8 cellular contexts compared by ENCODE assay signal in the genomic region with DNA sequence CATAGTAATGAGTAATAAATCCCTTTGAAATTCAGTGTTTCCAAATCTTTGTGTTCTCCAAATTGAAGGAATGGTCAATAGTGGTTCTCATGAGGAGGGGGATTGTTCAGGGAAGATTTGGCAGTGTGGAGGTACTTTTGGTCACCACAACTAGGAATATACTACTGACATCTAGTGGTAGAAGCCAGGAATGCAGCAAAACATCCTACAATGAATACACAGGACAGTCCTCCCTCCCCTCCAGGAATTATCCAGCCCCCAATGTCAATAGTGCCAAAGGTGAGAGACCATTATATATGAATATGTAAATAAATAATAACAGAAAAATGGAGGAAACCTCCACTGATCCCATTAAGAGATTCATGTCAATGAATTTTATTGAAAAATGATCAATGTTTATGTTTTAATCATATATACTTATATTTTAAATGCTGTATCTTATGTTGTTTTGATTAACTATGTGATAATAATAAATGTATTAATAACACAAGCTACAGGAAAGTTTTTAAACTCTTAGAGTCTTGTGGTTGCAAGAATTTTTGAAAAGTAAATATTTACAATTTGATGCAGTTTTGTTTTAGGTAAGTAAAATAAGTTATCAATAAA. TPM values are rescaled to one million over a fixed set of nuclear protein-coding genes. Genes with fewer than 3 reads are reported as not detected.
DNase-seq lines count a peak whose midpoint lies in the region; ATAC-seq, FAIRE-seq and TF ChIP-seq lines count a peak whose summit lies in the region.

No MANE protein-coding gene starts in this region.

- no peak overlapping the region for H3K4me3 Mint-ChIP-seq in neural progenitor cell

- no TSS peak for BruUV-seq in endothelial cell of umbilical vein (replicated peaks; lab: Mats Ljungman, UMichigan)

- H3F3A ChIP-seq in neural progenitor cell (ENCODE audit: low read depth): no peaks in the 10 kb centered on the region

- H2AFZ ChIP-seq in endothelial cell of umbilical vein (ENCODE audit: low read depth, low read length) (no peak overlapping the region), neural progenitor cell (replicated peaks) (no peak overlapping the region)

- H3K4me3 ChIP-seq in AG09309 (ENCODE audit: control insufficient read depth, low read depth, low read length): no peak overlapping the region
- no peak overlapping the region for H3K4me3 ChIP-seq in Peyer's patch
- H3K4me3 ChIP-seq in endothelial cell of umbilical vein (replicated peaks in 1 of 3; ENCODE audit: insufficient read depth in 1 of 3, low read depth in 1 of 3, low read length in 3 of 3): no peak overlapping the region
- H3K4me3 ChIP-seq in neural progenitor cell: no peak overlapping the region

- no peak overlapping the region for H3K4me2 ChIP-seq in endothelial cell of umbilical vein (ENCODE audit: insufficient read depth, low read length)
- H3K4me2 ChIP-seq in neural progenitor cell: no peak overlapping the region

- H3K4me1 Mint-ChIP-seq in neural progenitor cell: no peaks in the 10 kb centered on the region

- POLR2A ChIA-PET in endothelial cell of umbilical vein (lab: Charles Lee): no interaction called here

- H3K27me3 ChIP-seq in Peyer's patch: no peaks in the 10 kb centered on the region
- no peaks in the 10 kb centered on the region for H3K27me3 ChIP-seq in endothelial cell of umbilical vein (ENCODE audit: control insufficient read depth in 2 of 2, insufficient read depth in 2 of 2, low read length in 2 of 2)
- no peaks in the 10 kb centered on the region for H3K27me3 ChIP-seq in neural progenitor cell

- no peaks in the 10 kb centered on the region for H3K9me1 ChIP-seq in endothelial cell of umbilical vein (replicated peaks; ENCODE audit: control insufficient read depth, extremely low read depth, insufficient read depth, low read length)

- no peaks in the 10 kb centered on the region for H3K79me2 ChIP-seq in endothelial cell of umbilical vein (ENCODE audit: control insufficient read depth, insufficient read depth, low read length)
- H3K79me2 ChIP-seq in neural progenitor cell (ENCODE audit: low read depth): no peaks in the 10 kb centered on the region

- H4K20me1 ChIP-seq in endothelial cell of umbilical vein (replicated peaks; ENCODE audit: control insufficient read depth, extremely low read depth, insufficient read depth, low read length): no peaks in the 10 kb centered on the region
- H4K20me1 ChIP-seq in neural progenitor cell (ENCODE audit: low read depth): no peaks in the 10 kb centered on the region

- dilution Hi-C loops in endothelial cell of umbilical vein (cut with MboI; ENCODE audit: extremely low pct_ligation_motif_present, low sequenced_read_pairs): no loop called here

- CTCF ChIA-PET in endothelial cell of umbilical vein (lab: Charles Lee): interaction anchor here (0.9 to 1.2 kb wide), 2 partner anchors 65 to 71 kb away, joined by 3 to 5 read pairs; no protein-coding TSS in a partner anchor

- no peak for ATAC-seq in GM21423 (IDR thresholded peaks at IDR 0.05; ENCODE audit: unreplicated experiment)

- H3K36me3 Mint-ChIP-seq in neural progenitor cell: no peaks in the 10 kb centered on the region

- TF ChIP-seq POLR2A in Peyer's patch (IDR thresholded peaks at IDR 0.05): no peak
- TF ChIP-seq POLR2A in endothelial cell of umbilical vein (IDR thresholded peaks at IDR 0.05; ENCODE audit: low read depth, low read length): no peak

- H3K9ac ChIP-seq in endothelial cell of umbilical vein (replicated peaks; ENCODE audit: extremely low read depth, insufficient read depth, low read length) (no peak overlapping the region), neural progenitor cell (no peak overlapping the region)

- H3K27ac ChIP-seq in Peyer's patch: no peak overlapping the region
- H3K27ac ChIP-seq in endothelial cell of umbilical vein (ENCODE audit: insufficient read depth, low read depth, low read length): no peak overlapping the region
- H3K27ac ChIP-seq in neural progenitor cell: no peak overlapping the region

- FAIRE-seq in endothelial cell of umbilical vein (lab: Jason Lieb, UNC): no peak

- H3K27me3 Mint-ChIP-seq in neural progenitor cell (ENCODE audit: insufficient read depth, low read depth): peaks cover 2% of the 10 kb centered on the region

- H3K4me1 ChIP-seq in Peyer's patch: no peaks in the 10 kb centered on the region
- no peaks in the 10 kb centered on the region for H3K4me1 ChIP-seq in endothelial cell of umbilical vein (ENCODE audit: control insufficient read depth, extremely low read depth, insufficient read depth, low read length)
- no peaks in the 10 kb centered on the region for H3K4me1 ChIP-seq in neural progenitor cell

- H3K9me3 ChIP-seq in Peyer's patch (no peaks in the 10 kb centered on the region), endothelial cell of umbilical vein (replicated peaks; ENCODE audit: control insufficient read depth, insufficient read depth, low read length) (no peaks in the 10 kb centered on the region), neural progenitor cell (ENCODE audit: low read depth) (no peaks in the 10 kb centered on the region)

- no peaks in the 10 kb centered on the region for H3K9me3 Mint-ChIP-seq in neural progenitor cell

- no peak overlapping the region for H3K27ac Mint-ChIP-seq in neural progenitor cell

- no peak for DNase-seq in AG09309 (ENCODE audit: low read depth)
- DNase-seq in GM04504 (ENCODE audit: low read depth): peak; percentile 13
- DNase-seq in HT-29 (ENCODE audit: low spot score): peak; percentile 65
- no peak for DNase-seq in Peyer's patch
- DNase-seq in endothelial cell of umbilical vein (ENCODE audit: low read depth, low spot score): peak; percentile 36
- peak; percentile 66 for DNase-seq in neural progenitor cell (ENCODE audit: low spot score)
- no peak for DNase-seq in activated CD4-positive, alpha-beta T cell treated with anti-CD3 and anti-CD28 coated beads for 1 hour

- intact Hi-C loops in endothelial cell of umbilical vein (cut with micrococcal nuclease): loop anchor here (1.0 to 5.0 kb wide), 4 partner anchors 62 to 894 kb away; no protein-coding TSS in a partner anchor

- peak; percentile 80 for TF ChIP-seq CTCF in AG09309 (IDR thresholded peaks at IDR 0.05; ENCODE audit: control insufficient read depth, insufficient read depth, low read depth, low read length, missing control alignments)
- peak in 5 of 6 experiments; percentile 18 to 57 (median 49) for TF ChIP-seq CTCF in Peyer's patch (IDR thresholded peaks at IDR 0.05)
- peak; percentile 40 to 58 for TF ChIP-seq CTCF in endothelial cell of umbilical vein (IDR thresholded peaks at IDR 0.05; ENCODE audit: extremely low read depth in 1 of 2, insufficient read depth in 1 of 2, low read depth in 1 of 2, low read length in 2 of 2)
- peak; percentile 79 for TF ChIP-seq CTCF in neural progenitor cell (IDR thresholded peaks at IDR 0.05)

- H3K36me3 ChIP-seq in Peyer's patch: no peaks in the 10 kb centered on the region
- no peaks in the 10 kb centered on the region for H3K36me3 ChIP-seq in endothelial cell of umbilical vein (ENCODE audit: control insufficient read depth in 2 of 2, extremely low read depth in 1 of 2, insufficient read depth in 2 of 2, low read length in 2 of 2)
- no peaks in the 10 kb centered on the region for H3K36me3 ChIP-seq in neural progenitor cell

TF ChIP-seq in endothelial cell of umbilical vein, 7 proteins besides CTCF, POLR2A, EP300 and RAD21:
- TF ChIP-seq, protein P1, sequence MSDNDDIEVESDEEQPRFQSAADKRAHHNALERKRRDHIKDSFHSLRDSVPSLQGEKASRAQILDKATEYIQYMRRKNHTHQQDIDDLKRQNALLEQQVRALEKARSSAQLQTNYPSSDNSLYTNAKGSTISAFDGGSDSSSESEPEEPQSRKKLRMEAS (IDR thresholded peaks at IDR 0.05; ENCODE audit: insufficient read depth, insufficient read length): no peak
- TF ChIP-seq EZH2 (IDR thresholded peaks at IDR 0.05; ENCODE audit: borderline replicate concordance, low read depth, low read length, severe bottlenecking) (no peak), JUN (IDR thresholded peaks at IDR 0.05; ENCODE audit: borderline replicate concordance, insufficient read depth, insufficient read length, low read depth) (no peak), MYC (IDR thresholded peaks at IDR 0.05; ENCODE audit: low read depth, low read length) (no peak), GATA2 (IDR thresholded peaks at IDR 0.05; ENCODE audit: insufficient read depth, insufficient read length, low read depth, low read length) (no peak), FOS (IDR thresholded peaks at IDR 0.05; ENCODE audit: borderline replicate concordance, insufficient read depth, low read length) (no peak), POLR2AphosphoS5 (IDR thresholded peaks at IDR 0.05; ENCODE audit: insufficient read depth, low read depth, low read length) (no peak)

RNA-seq across cellular contexts. Expression of a gene that starts 14.4 kb away (rescaled TPM):
- not detected in 2 replicates for total RNA-seq in HT-29 (2014; rRNA removed; shearing (Covaris generic))
- not detected for total RNA-seq in Peyer's patch
- not detected in 2 replicates for total RNA-seq in endothelial cell of umbilical vein
- not detected in 2 replicates for polyA plus RNA-seq in endothelial cell of umbilical vein
- polyA plus RNA-seq in endothelial cell of umbilical vein (2011; cell fraction: cytosol; rRNA removed): not detected in 2 replicates
- not detected in 2 replicates for polyA plus RNA-seq in endothelial cell of umbilical vein (2011; cell fraction: nucleus; rRNA removed)
- polyA plus RNA-seq in endothelial cell of umbilical vein (2012): not detected in 2 replicates
- polyA minus RNA-seq in endothelial cell of umbilical vein: not detected in 2 replicates
- not detected for polyA minus RNA-seq in endothelial cell of umbilical vein (2011; cell fraction: cytosol; rRNA and poly(A)+ RNA removed)
- polyA minus RNA-seq in endothelial cell of umbilical vein (2011; cell fraction: nucleus; rRNA and poly(A)+ RNA removed): not detected in 2 replicates
- not detected in 2 replicates for total RNA-seq in neural progenitor cell (ENCODE audit: low replicate concordance)

Comparison
In these comparisons a context has a peak if more than half of its experiments do, and no peak if none do; other contexts are left out.
1. DNase-seq: peak in GM04504 (single experiment), HT-29 (single experiment), endothelial cell of umbilical vein (single experiment) and neural progenitor cell (single experiment); none in AG09309 (single experiment), Peyer's patch (0 of 3) and activated CD4-positive, alpha-beta T cell treated with anti-CD3 and anti-CD28 coated beads for 1 hour (single experiment).
2. Peak in every context shown above with its lines, with median percentiles within 50 percentile points of each other: CTCF ChIP-seq.